ENCODE assay signal across 13 cellular contexts in the genomic region with DNA sequence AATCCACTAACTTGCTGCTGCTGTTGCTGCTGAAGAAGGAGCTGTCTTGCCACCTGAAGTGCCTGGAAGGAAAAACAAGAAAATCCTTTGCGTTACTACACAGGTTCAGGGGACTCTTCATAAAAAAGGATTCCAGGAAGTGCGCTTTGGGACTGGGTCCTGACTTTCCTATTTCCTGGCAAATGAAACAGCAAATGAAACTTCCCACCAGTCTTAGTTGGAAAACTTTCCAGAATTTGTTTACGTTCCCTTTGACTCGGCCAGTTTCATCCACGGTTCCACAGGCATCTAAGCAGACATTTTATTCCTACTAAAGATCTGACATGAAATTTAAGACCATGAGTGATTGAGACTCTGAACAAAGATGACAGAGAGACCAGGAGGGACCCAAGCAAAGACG.
DNase-seq lines count a peak whose midpoint lies in the region; TF ChIP-seq lines count a peak whose summit lies in the region.
"Had no signal": no experiment of that assay in that cellular context is flagged by ENCODE, and none has a peak within 500 bp of the region (broad histone marks: within the 10 kb centered on the region; RNA-seq: fewer than 3 reads in every experiment).

No MANE protein-coding gene starts in this region.

- DNase-seq in Caco-2 (no peak), SJSA1 (ENCODE audit: low read depth in 1 of 2, low spot score in 2 of 2) (no peak), esophagus muscularis mucosa (ENCODE audit: extremely low spot score) (no peak), progenitor cell of endocrine pancreas (ENCODE audit: low spot score, unreplicated experiment) (no peak), GM19240 (ENCODE audit: insufficient read length, low spot score) (no peak), neuronal stem cell (ENCODE audit: low spot score) (no peak), NCI-H2171 (lab: John Stamatoyannopoulos, UW) (no peak)
- no peak for DNase-seq in stimulated activated CD8-positive, alpha-beta memory T cell treated with anti-CD3 and anti-CD28 coated beads, Interleukin-4, amount 100 ng/mL, for 48 hours
- DNase-seq: kidney; NCI-H526; stimulated activated CD4-positive, alpha-beta T cell treated with anti-CD3 and anti-CD28 coated beads, Interleukin-4, amount 100 ng/mL, for 1 hour had no signal

- POLR2A ChIA-PET in Caco-2 (lab: Charles Lee) = no interaction called here

- BruUV-seq in Caco-2 (replicated peaks; lab: Mats Ljungman, UMichigan) = no TSS peak

- TF ChIP-seq CTCF in Caco-2 (IDR thresholded peaks at IDR 0.05; ENCODE audit: insufficient read depth in 1 of 2, low read depth in 1 of 2, low read length in 1 of 2, severe bottlenecking in 1 of 2, unreplicated experiment in 1 of 2) (no peak), esophagus muscularis mucosa (IDR thresholded peaks at IDR 0.05) (no peak), progenitor cell of endocrine pancreas (IDR thresholded peaks at IDR 0.05; ENCODE audit: unreplicated experiment) (no peak)

- H3K4ac ChIP-seq in neuronal stem cell (ENCODE audit: low read length) = no peak overlapping the region

- H3K4me3 Mint-ChIP-seq in Caco-2 (ENCODE audit: unreplicated experiment) = no peak overlapping the region
- H3K4me3 Mint-ChIP-seq in progenitor cell of endocrine pancreas (ENCODE audit: low read depth) = no peak overlapping the region
- H3K4me3 Mint-ChIP-seq: activated T-helper 1 cell treated with anti-CD3 and anti-CD28 coated beads, Interleukin-12 subunit alpha, Interleukin-12 subunit beta, Interleukin-2, Interleukin-4 antibody, amounts not matched to agents 30 ng/mL and 10 ng/mL and 1 ng/mL, durations not matched to agents 14 hours and 24 hours and 36 hours had no signal

- H2AFZ ChIP-seq in neuronal stem cell (ENCODE audit: low read length) = no peak overlapping the region

- CTCF ChIA-PET in Caco-2 (lab: Charles Lee) = no interaction called here

- H2BK12ac ChIP-seq in neuronal stem cell (ENCODE audit: low read length) = no peak overlapping the region

- no peak overlapping the region for H3K4me3 ChIP-seq in Caco-2 (ENCODE audit: low read depth, low read length)
- H3K4me3 ChIP-seq in SJSA1 = no peak overlapping the region
- peak overlapping the region; percentile 1 to 17 (median 10) for H3K4me3 ChIP-seq in esophagus muscularis mucosa
- no peak overlapping the region for H3K4me3 ChIP-seq in neuronal stem cell (ENCODE audit: low read length in 2 of 2)
- H3K4me3 ChIP-seq: cardiac muscle cell had no signal

- WGBS in esophagus muscularis mucosa = 27% methylated on average over 6 of the region's 6 CpGs
- WGBS in neuronal stem cell (ENCODE audit: extremely low coverage in 2 of 2, insufficient read length in 2 of 2, insufficient replicate concordance in 1 of 2), 2 donors = no CpG with 5 or more reads among the region's 6 CpGs

- H3K23ac ChIP-seq in neuronal stem cell (ENCODE audit: low read depth, low read length, poor library complexity) = no peak overlapping the region

- H2BK15ac ChIP-seq in neuronal stem cell (ENCODE audit: low read length) = no peak overlapping the region

- H3K27me3 ChIP-seq in Caco-2 (replicated peaks; ENCODE audit: control insufficient read depth, insufficient read depth, low read length) = no peaks in the 10 kb centered on the region
- H3K27me3 ChIP-seq in SJSA1 (replicated peaks) = no peaks in the 10 kb centered on the region
- H3K27me3 ChIP-seq in esophagus muscularis mucosa = no peaks in the 10 kb centered on the region
- no peaks in the 10 kb centered on the region for H3K27me3 ChIP-seq in neuronal stem cell (ENCODE audit: control insufficient read depth in 3 of 3, insufficient read depth in 3 of 3, low read depth in 1 of 3, low read length in 3 of 3)
- H3K27me3 ChIP-seq: cardiac muscle cell had no signal

- peak overlapping the region; percentile 91 for H3K27ac ChIP-seq in SJSA1
- H3K27ac ChIP-seq in esophagus muscularis mucosa (replicated peaks in 1 of 4) = peak overlapping the region; percentile 71 to 84 (median 80)
- no peak overlapping the region for H3K27ac ChIP-seq in neuronal stem cell (replicated peaks; ENCODE audit: low read length)
- H3K27ac ChIP-seq: cardiac muscle cell had no signal

- no peak overlapping the region for H2BK5ac ChIP-seq in neuronal stem cell (ENCODE audit: low read length)

- no peaks in the 10 kb centered on the region for H3K79me1 ChIP-seq in neuronal stem cell (ENCODE audit: low read depth, low read length)

- H2BK120ac ChIP-seq in neuronal stem cell (ENCODE audit: low read depth, low read length) = no peak overlapping the region

- no peak overlapping the region for H3K4me2 ChIP-seq in neuronal stem cell (ENCODE audit: insufficient read depth, low read length, poor library complexity, severe bottlenecking)

- H3K9me3 Mint-ChIP-seq in Caco-2 (ENCODE audit: unreplicated experiment) (no peaks in the 10 kb centered on the region), progenitor cell of endocrine pancreas (ENCODE audit: low read depth) (no peaks in the 10 kb centered on the region)
- H3K9me3 Mint-ChIP-seq: activated T-helper 1 cell treated with anti-CD3 and anti-CD28 coated beads, Interleukin-12 subunit alpha, Interleukin-12 subunit beta, Interleukin-2, Interleukin-4 antibody, amounts not matched to agents 30 ng/mL and 10 ng/mL and 1 ng/mL, durations not matched to agents 14 hours and 24 hours and 36 hours had no signal

- peak overlapping the region; percentile 13 for H3K27ac Mint-ChIP-seq in Caco-2 (ENCODE audit: unreplicated experiment)
- peak overlapping the region; percentile 65 for H3K27ac Mint-ChIP-seq in progenitor cell of endocrine pancreas
- H3K27ac Mint-ChIP-seq: activated T-helper 1 cell treated with anti-CD3 and anti-CD28 coated beads, Interleukin-12 subunit alpha, Interleukin-12 subunit beta, Interleukin-2, Interleukin-4 antibody, amounts not matched to agents 30 ng/mL and 10 ng/mL and 1 ng/mL, durations not matched to agents 14 hours and 24 hours and 36 hours had no signal

- intact Hi-C loops in Caco-2 (cut with micrococcal nuclease; ENCODE audit: unreplicated experiment) (no loop called here), esophagus muscularis mucosa (cut with DNase I) (no loop called here)

- H2AK5ac ChIP-seq in neuronal stem cell (ENCODE audit: low read depth, low read length) = no peak overlapping the region

- H3K4me1 ChIP-seq in Caco-2 (peaks cover 4% of the 10 kb centered on the region; the same call in 1 of the 2 replicates), SJSA1 (replicated peaks) (peaks cover 54% of the 10 kb centered on the region), esophagus muscularis mucosa (peaks cover 33 to 98% (median 89%) of the 10 kb centered on the region in 4 donors), neuronal stem cell (ENCODE audit: control insufficient read depth in 2 of 2, insufficient read depth in 1 of 2, low read depth in 1 of 2, low read length in 2 of 2) (peaks cover 3 to 24% of the 10 kb centered on the region in 2 donors)

- H3K4me1 Mint-ChIP-seq in Caco-2 (ENCODE audit: low read depth, unreplicated experiment) (peaks cover 31% of the 10 kb centered on the region), progenitor cell of endocrine pancreas (ENCODE audit: low read depth) (peaks cover 30% of the 10 kb centered on the region)

- no peak for TF ChIP-seq POLR2A in esophagus muscularis mucosa (IDR thresholded peaks at IDR 0.05; ENCODE audit: low read depth)

- H4K8ac ChIP-seq in neuronal stem cell (ENCODE audit: low read depth, low read length) = no peak overlapping the region

- H3K14ac ChIP-seq in neuronal stem cell (ENCODE audit: low read length) = no peak overlapping the region

- H3K36me3 ChIP-seq in Caco-2 (ENCODE audit: control insufficient read depth, insufficient read depth, low read length) (peaks cover 3% of the 10 kb centered on the region), SJSA1 (peaks cover 27% of the 10 kb centered on the region), esophagus muscularis mucosa (peaks cover 0 to 22% (median 9%) of the 10 kb centered on the region in 4 donors), neuronal stem cell (replicated peaks in 1 of 2; ENCODE audit: control insufficient read depth in 2 of 2, insufficient read depth in 2 of 2, low read length in 2 of 2) (peaks cover 2 to 10% of the 10 kb centered on the region in 2 donors)

- H3K9ac ChIP-seq in neuronal stem cell (ENCODE audit: low read depth, low read length, poor library complexity) = no peak overlapping the region

- no peaks in the 10 kb centered on the region for H3K27me3 Mint-ChIP-seq in Caco-2 (ENCODE audit: insufficient read depth, unreplicated experiment)
- no peaks in the 10 kb centered on the region for H3K27me3 Mint-ChIP-seq in progenitor cell of endocrine pancreas

- H3K36me3 Mint-ChIP-seq in Caco-2 (ENCODE audit: insufficient read depth, unreplicated experiment) (peaks cover 43% of the 10 kb centered on the region), progenitor cell of endocrine pancreas (ENCODE audit: insufficient read depth) (peaks cover 37% of the 10 kb centered on the region)

- H4K91ac ChIP-seq in neuronal stem cell (ENCODE audit: low read depth, low read length, poor library complexity) = no peak overlapping the region

- peak; percentile 19 for TF ChIP-seq EP300 in esophagus muscularis mucosa (IDR thresholded peaks at IDR 0.05)

- H3K9me3 ChIP-seq in Caco-2 = no peaks in the 10 kb centered on the region
- H3K9me3 ChIP-seq in SJSA1 (replicated peaks) = no peaks in the 10 kb centered on the region
- no peaks in the 10 kb centered on the region for H3K9me3 ChIP-seq in esophagus muscularis mucosa
- no peaks in the 10 kb centered on the region for H3K9me3 ChIP-seq in neuronal stem cell (replicated peaks in 1 of 2; ENCODE audit: control insufficient read depth in 2 of 2, insufficient read depth in 1 of 2, low read depth in 1 of 2, low read length in 2 of 2)

- H3K18ac ChIP-seq in neuronal stem cell (ENCODE audit: low read length) = no peak overlapping the region

Comparison
In these comparisons a context has a peak if more than half of its experiments do, and no peak if none do; other contexts are left out.
1. H3K4me3 ChIP-seq: peak in esophagus muscularis mucosa (4 of 4); none in Caco-2 (single experiment), SJSA1 (single experiment) and neuronal stem cell (0 of 2).